ENCODE assay signal across 1 cellular context in the genomic region with DNA sequence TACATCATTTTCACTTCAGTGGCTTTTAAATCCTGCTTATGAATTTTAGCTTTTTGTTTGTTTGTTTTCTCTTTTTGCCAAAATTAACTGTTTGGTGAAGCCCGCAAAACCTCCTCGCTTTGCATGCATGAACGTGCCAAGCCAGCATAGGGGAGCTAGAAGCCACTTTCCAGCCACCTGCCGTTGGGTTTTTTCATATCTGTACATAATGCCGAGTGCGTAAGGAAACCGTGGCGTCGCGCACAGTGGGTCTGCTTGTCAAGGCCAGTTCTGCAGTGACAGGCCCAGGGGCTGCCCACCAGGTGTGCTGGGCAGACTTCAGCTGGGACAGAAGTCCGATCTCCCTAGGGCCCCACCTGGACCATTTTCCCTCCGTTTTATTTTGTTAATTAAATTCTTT.
TF ChIP-seq lines count a peak whose summit lies in the region.

No MANE protein-coding gene starts in this region.

TF ChIP-seq in GM23338, 12 proteins besides CTCF, POLR2A, EP300 and RAD21:
- no peak for TF ChIP-seq ZNF331 (CRISPR knock-in tag; IDR thresholded peaks at IDR 0.05; ENCODE audit: low read depth)
- no peak for TF ChIP-seq EZH2 (IDR thresholded peaks at IDR 0.05; ENCODE audit: low read depth, unreplicated experiment)
- TF ChIP-seq, protein P1, sequence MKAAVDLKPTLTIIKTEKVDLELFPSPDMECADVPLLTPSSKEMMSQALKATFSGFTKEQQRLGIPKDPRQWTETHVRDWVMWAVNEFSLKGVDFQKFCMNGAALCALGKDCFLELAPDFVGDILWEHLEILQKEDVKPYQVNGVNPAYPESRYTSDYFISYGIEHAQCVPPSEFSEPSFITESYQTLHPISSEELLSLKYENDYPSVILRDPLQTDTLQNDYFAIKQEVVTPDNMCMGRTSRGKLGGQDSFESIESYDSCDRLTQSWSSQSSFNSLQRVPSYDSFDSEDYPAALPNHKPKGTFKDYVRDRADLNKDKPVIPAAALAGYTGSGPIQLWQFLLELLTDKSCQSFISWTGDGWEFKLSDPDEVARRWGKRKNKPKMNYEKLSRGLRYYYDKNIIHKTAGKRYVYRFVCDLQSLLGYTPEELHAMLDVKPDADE (IDR thresholded peaks at IDR 0.05) = no peak
- no peak for TF ChIP-seq JUNB (IDR thresholded peaks at IDR 0.05; ENCODE audit: unreplicated experiment)
- TF ChIP-seq ZNF114 (CRISPR knock-in tag; IDR thresholded peaks at IDR 0.05) = no peak
- no peak for TF ChIP-seq STAT1 (IDR thresholded peaks at IDR 0.05; ENCODE audit: unreplicated experiment)
- no peak for TF ChIP-seq CREB1 (CRISPR knock-in tag; IDR thresholded peaks at IDR 0.05; ENCODE audit: low read depth)
- no peak for TF ChIP-seq POLR2AphosphoS5 (IDR thresholded peaks at IDR 0.05; ENCODE audit: low read depth)
- TF ChIP-seq, protein P2, sequence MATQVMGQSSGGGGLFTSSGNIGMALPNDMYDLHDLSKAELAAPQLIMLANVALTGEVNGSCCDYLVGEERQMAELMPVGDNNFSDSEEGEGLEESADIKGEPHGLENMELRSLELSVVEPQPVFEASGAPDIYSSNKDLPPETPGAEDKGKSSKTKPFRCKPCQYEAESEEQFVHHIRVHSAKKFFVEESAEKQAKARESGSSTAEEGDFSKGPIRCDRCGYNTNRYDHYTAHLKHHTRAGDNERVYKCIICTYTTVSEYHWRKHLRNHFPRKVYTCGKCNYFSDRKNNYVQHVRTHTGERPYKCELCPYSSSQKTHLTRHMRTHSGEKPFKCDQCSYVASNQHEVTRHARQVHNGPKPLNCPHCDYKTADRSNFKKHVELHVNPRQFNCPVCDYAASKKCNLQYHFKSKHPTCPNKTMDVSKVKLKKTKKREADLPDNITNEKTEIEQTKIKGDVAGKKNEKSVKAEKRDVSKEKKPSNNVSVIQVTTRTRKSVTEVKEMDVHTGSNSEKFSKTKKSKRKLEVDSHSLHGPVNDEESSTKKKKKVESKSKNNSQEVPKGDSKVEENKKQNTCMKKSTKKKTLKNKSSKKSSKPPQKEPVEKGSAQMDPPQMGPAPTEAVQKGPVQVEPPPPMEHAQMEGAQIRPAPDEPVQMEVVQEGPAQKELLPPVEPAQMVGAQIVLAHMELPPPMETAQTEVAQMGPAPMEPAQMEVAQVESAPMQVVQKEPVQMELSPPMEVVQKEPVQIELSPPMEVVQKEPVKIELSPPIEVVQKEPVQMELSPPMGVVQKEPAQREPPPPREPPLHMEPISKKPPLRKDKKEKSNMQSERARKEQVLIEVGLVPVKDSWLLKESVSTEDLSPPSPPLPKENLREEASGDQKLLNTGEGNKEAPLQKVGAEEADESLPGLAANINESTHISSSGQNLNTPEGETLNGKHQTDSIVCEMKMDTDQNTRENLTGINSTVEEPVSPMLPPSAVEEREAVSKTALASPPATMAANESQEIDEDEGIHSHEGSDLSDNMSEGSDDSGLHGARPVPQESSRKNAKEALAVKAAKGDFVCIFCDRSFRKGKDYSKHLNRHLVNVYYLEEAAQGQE (IDR thresholded peaks at IDR 0.05; ENCODE audit: unreplicated experiment) = no peak
- no peak for TF ChIP-seq NANOG (IDR thresholded peaks at IDR 0.05; ENCODE audit: borderline replicate concordance)
- no peak for TF ChIP-seq EZH2phosphoT487 (IDR thresholded peaks at IDR 0.05; ENCODE audit: unreplicated experiment)
- TF ChIP-seq, protein P3, sequence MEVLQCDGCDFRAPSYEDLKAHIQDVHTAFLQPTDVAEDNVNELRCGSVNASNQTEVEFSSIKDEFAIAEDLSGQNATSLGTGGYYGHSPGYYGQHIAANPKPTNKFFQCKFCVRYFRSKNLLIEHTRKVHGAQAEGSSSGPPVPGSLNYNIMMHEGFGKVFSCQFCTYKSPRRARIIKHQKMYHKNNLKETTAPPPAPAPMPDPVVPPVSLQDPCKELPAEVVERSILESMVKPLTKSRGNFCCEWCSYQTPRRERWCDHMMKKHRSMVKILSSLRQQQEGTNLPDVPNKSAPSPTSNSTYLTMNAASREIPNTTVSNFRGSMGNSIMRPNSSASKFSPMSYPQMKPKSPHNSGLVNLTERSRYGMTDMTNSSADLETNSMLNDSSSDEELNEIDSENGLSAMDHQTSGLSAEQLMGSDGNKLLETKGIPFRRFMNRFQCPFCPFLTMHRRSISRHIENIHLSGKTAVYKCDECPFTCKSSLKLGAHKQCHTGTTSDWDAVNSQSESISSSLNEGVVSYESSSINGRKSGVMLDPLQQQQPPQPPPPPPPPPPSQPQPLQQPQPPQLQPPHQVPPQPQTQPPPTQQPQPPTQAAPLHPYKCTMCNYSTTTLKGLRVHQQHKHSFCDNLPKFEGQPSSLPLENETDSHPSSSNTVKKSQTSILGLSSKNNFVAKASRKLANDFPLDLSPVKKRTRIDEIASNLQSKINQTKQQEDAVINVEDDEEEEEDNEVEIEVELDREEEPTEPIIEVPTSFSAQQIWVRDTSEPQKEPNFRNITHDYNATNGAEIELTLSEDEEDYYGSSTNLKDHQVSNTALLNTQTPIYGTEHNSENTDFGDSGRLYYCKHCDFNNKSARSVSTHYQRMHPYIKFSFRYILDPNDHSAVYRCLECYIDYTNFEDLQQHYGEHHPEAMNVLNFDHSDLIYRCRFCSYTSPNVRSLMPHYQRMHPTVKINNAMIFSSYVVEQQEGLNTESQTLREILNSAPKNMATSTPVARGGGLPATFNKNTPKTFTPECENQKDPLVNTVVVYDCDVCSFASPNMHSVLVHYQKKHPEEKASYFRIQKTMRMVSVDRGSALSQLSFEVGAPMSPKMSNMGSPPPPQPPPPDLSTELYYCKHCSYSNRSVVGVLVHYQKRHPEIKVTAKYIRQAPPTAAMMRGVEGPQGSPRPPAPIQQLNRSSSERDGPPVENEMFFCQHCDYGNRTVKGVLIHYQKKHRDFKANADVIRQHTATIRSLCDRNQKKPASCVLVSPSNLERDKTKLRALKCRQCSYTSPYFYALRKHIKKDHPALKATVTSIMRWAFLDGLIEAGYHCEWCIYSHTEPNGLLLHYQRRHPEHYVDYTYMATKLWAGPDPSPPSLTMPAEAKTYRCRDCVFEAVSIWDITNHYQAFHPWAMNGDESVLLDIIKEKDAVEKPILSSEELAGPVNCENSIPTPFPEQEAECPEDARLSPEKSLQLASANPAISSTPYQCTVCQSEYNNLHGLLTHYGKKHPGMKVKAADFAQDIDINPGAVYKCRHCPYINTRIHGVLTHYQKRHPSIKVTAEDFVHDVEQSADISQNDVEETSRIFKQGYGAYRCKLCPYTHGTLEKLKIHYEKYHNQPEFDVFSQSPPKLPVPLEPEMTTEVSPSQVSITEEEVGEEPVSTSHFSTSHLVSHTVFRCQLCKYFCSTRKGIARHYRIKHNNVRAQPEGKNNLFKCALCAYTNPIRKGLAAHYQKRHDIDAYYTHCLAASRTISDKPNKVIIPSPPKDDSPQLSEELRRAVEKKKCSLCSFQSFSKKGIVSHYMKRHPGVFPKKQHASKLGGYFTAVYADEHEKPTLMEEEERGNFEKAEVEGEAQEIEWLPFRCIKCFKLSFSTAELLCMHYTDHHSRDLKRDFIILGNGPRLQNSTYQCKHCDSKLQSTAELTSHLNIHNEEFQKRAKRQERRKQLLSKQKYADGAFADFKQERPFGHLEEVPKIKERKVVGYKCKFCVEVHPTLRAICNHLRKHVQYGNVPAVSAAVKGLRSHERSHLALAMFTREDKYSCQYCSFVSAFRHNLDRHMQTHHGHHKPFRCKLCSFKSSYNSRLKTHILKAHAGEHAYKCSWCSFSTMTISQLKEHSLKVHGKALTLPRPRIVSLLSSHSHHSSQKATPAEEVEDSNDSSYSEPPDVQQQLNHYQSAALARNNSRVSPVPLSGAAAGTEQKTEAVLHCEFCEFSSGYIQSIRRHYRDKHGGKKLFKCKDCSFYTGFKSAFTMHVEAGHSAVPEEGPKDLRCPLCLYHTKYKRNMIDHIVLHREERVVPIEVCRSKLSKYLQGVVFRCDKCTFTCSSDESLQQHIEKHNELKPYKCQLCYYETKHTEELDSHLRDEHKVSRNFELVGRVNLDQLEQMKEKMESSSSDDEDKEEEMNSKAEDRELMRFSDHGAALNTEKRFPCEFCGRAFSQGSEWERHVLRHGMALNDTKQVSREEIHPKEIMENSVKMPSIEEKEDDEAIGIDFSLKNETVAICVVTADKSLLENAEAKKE (CRISPR knock-in tag; IDR thresholded peaks at IDR 0.05) = no peak
